28 cellular contexts compared by ENCODE assay signal in the genomic region with DNA sequence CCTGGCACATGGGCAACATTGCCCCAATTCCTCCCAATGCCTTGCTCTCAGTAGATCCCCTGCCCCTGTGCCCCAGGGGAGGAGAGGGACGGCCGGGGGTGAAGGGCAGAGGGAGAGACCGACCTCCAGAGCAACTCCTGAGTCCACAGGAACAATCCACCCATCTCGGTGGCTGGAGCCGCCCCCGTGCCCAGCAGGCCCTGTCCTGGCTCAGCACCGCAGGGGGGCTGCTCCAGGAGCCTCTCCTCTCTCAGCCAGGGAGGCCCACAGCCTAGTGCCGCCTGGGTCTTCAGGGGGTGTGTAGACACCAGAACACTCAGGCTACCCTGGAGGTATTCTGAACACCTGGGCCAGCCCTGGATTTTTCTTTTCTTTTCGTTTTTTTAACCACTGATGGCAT.
"Had no signal": no experiment of that assay in that cellular context is flagged by ENCODE, and none has a peak within 500 bp of the region (broad histone marks: within the 10 kb centered on the region; RNA-seq: fewer than 3 reads in every experiment).

No MANE protein-coding gene starts in this region.

- H3K4me3 ChIP-seq: stomach, suprapubic skin, testis, thoracic aorta, thyroid gland, tibial artery, tibial nerve, transverse colon, upper lobe of left lung, upper lobe of right lung, uterus, vagina had no signal

- H3K9me3 ChIP-seq: stomach, suprapubic skin, testis, thoracic aorta, thyroid gland, tibial artery, tibial nerve, transverse colon, upper lobe of left lung, upper lobe of right lung, uterus, vagina had no signal

- H3K4me3 Mint-ChIP-seq: stimulated activated effector memory CD8-positive, alpha-beta T cell treated with anti-CD3 and anti-CD28 coated beads, Interleukin-12 subunit alpha, Interleukin-12 subunit beta, amount 100 ng/mL, for 72 hours; stimulated activated memory B cell treated with anti-CD40 and anti-IgM and Interleukin-4, amounts not matched to agents 10 μg/mL and 1 μg/mL and 100 μg/mL, for 72 hours; stimulated activated naive B cell treated with anti-CD40 and anti-IgM and Interleukin-4, amounts not matched to agents 10 μg/mL and 1 μg/mL and 100 μg/mL, for 72 hours; stimulated activated naive CD8-positive, alpha-beta T cell treated with anti-CD3 and anti-CD28 coated beads, Interleukin-15, amount 100 ng/mL, for 72 hours; stimulated activated naive CD8-positive, alpha-beta T cell treated with anti-CD3 and anti-CD28 coated beads, Interleukin-15, Interleukin-2, amounts not matched to agents 100 ng/mL and 50 ng/mL, for 24 hours; type B pancreatic cell had no signal

- H3K27ac Mint-ChIP-seq: stimulated activated effector memory CD8-positive, alpha-beta T cell treated with anti-CD3 and anti-CD28 coated beads, Interleukin-12 subunit alpha, Interleukin-12 subunit beta, amount 100 ng/mL, for 72 hours; stimulated activated memory B cell treated with anti-CD40 and anti-IgM and Interleukin-4, amounts not matched to agents 10 μg/mL and 1 μg/mL and 100 μg/mL, for 72 hours; stimulated activated naive CD8-positive, alpha-beta T cell treated with anti-CD3 and anti-CD28 coated beads, Interleukin-15, amount 100 ng/mL, for 72 hours; type B pancreatic cell had no signal

- H3K27ac ChIP-seq: stomach, suprapubic skin, testis, thoracic aorta, thyroid gland, tibial artery, tibial nerve, transverse colon, upper lobe of left lung, upper lobe of right lung, uterus, vagina had no signal

- ATAC-seq: stimulated activated effector memory CD8-positive, alpha-beta T cell treated with anti-CD3 and anti-CD28 coated beads, Interleukin-12 subunit alpha, Interleukin-12 subunit beta, amount 100 ng/mL, for 72 hours; stimulated activated memory B cell treated with anti-CD40 and anti-IgM and Interleukin-4, amounts not matched to agents 10 μg/mL and 1 μg/mL and 100 μg/mL, for 72 hours; stimulated activated naive B cell treated with anti-CD40 and anti-IgM and Interleukin-4, amounts not matched to agents 10 μg/mL and 1 μg/mL and 100 μg/mL, for 72 hours; stimulated activated naive CD8-positive, alpha-beta T cell treated with anti-CD3 and anti-CD28 coated beads, Interleukin-15, amount 100 ng/mL, for 72 hours; stimulated activated naive CD8-positive, alpha-beta T cell treated with anti-CD3 and anti-CD28 coated beads, Interleukin-15, Interleukin-2, amounts not matched to agents 100 U/mL and 50 U/mL, for 24 hours; upper lobe of right lung had no signal

- H3K9me3 Mint-ChIP-seq: stimulated activated effector memory CD8-positive, alpha-beta T cell treated with anti-CD3 and anti-CD28 coated beads, Interleukin-12 subunit alpha, Interleukin-12 subunit beta, amount 100 ng/mL, for 72 hours; stimulated activated naive B cell treated with anti-CD40 and anti-IgM and Interleukin-4, amounts not matched to agents 10 μg/mL and 1 μg/mL and 100 μg/mL, for 72 hours; stimulated activated naive CD8-positive, alpha-beta T cell treated with anti-CD3 and anti-CD28 coated beads, Interleukin-15, amount 100 ng/mL, for 72 hours; stimulated activated naive CD8-positive, alpha-beta T cell treated with anti-CD3 and anti-CD28 coated beads, Interleukin-15, Interleukin-2, amounts not matched to agents 100 ng/mL and 50 ng/mL, for 24 hours had no signal

- H3K4me1 Mint-ChIP-seq: stimulated activated effector memory CD8-positive, alpha-beta T cell treated with anti-CD3 and anti-CD28 coated beads, Interleukin-12 subunit alpha, Interleukin-12 subunit beta, amount 100 ng/mL, for 72 hours had no signal

- H3K36me3 ChIP-seq: stomach, suprapubic skin, thoracic aorta, thyroid gland, tibial artery, tibial nerve, transverse colon, upper lobe of left lung, upper lobe of right lung, uterus, vagina had no signal

- H3K4me1 ChIP-seq: stomach, thyroid gland, tibial artery, tibial nerve, transverse colon, upper lobe of left lung, upper lobe of right lung, uterus, vagina had no signal

- H3K27me3 Mint-ChIP-seq: stimulated activated naive CD8-positive, alpha-beta T cell treated with anti-CD3 and anti-CD28 coated beads, Interleukin-15, Interleukin-2, amounts not matched to agents 100 ng/mL and 50 ng/mL, for 24 hours had no signal

- H3K27me3 ChIP-seq: testis, thyroid gland, tibial nerve, upper lobe of left lung, uterus, vagina had no signal

- H3K36me3 Mint-ChIP-seq: stimulated activated effector memory CD8-positive, alpha-beta T cell treated with anti-CD3 and anti-CD28 coated beads, Interleukin-12 subunit alpha, Interleukin-12 subunit beta, amount 100 ng/mL, for 72 hours; stimulated activated memory B cell treated with anti-CD40 and anti-IgM and Interleukin-4, amounts not matched to agents 10 μg/mL and 1 μg/mL and 100 μg/mL, for 72 hours; stimulated activated naive B cell treated with anti-CD40 and anti-IgM and Interleukin-4, amounts not matched to agents 10 μg/mL and 1 μg/mL and 100 μg/mL, for 72 hours; type B pancreatic cell had no signal

- DNase-seq: stimulated activated CD4-positive, alpha-beta T cell treated with anti-CD3 and anti-CD28 coated beads, Interleukin-2, amount 100 ng/mL, for 48 hours; stimulated activated CD4-positive, alpha-beta T cell treated with anti-CD3 and anti-CD28 coated beads, Interleukin-4, amount 100 ng/mL, for 1 hour; stimulated activated CD4-positive, alpha-beta T cell treated with anti-CD3 and anti-CD28 coated beads, Interleukin-4, amount 100 ng/mL, for 24 hours; stimulated activated CD4-positive, alpha-beta T cell treated with anti-CD3 and anti-CD28 coated beads, Interleukin-4, amount 100 ng/mL, for 4 hours; stimulated activated CD8-positive, alpha-beta memory T cell treated with anti-CD3 and anti-CD28 coated beads, Interleukin-4, amount 100 ng/mL, for 48 hours; stimulated activated naive B cell treated with anti-CD40 and anti-IgM and Interleukin-4, amounts not matched to agents 10 μg/mL and 1 μg/mL and 100 μg/mL, for 72 hours; stimulated activated naive CD4-positive, alpha-beta T cell; stimulated activated naive CD4-positive, alpha-beta T cell treated with Interleukin-2 at 50 U/mL for 16 hours; stimulated activated naive CD8-positive, alpha-beta T cell treated with anti-CD3 and anti-CD28 coated beads, Interleukin-15, amount 100 ng/mL, for 72 hours; stimulated activated naive CD8-positive, alpha-beta T cell treated with anti-CD3 and anti-CD28 coated beads, Interleukin-15, Interleukin-2, amounts not matched to agents 100 U/mL and 50 U/mL, for 24 hours; stomach; substantia nigra; testis; thyroid gland; tibial artery; transverse colon; trophoblast cell; upper lobe of right lung; uterus had no signal
